In the genomic region with DNA sequence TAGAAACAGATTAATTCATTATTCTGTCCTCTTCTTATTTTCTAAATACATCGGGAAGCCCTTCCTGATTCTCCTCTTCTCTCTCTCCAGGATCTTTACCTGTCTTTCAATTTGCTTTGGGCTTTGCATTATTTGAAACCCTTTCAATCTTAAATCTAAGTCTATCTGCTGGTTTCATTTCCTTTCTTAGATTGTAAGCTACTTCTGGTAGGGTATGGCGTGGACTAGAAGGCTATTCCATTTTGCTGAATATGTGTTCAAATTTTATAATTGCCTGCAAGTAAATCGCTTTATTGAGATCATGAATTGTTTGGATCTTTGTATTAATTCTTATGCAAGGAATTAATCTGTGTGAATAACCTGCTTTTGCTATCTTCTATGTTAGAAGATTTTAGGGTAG, we compare ENCODE assay signal across 15 cellular contexts. TPM values are rescaled to one million over a fixed set of nuclear protein-coding genes. Genes with fewer than 3 reads are reported as not detected.
A peak's percentile ranks its signal among the peaks of the same experiment; 100 is the strongest.
DNase-seq lines count a peak whose midpoint lies in the region; ATAC-seq lines count a peak whose summit lies in the region.
"Had no signal": no experiment of that assay in that cellular context is flagged by ENCODE, and none has a peak within 500 bp of the region (broad histone marks: within the 10 kb centered on the region; RNA-seq: fewer than 3 reads in every experiment).

No MANE protein-coding gene starts in this region.

- H4K12ac ChIP-seq in trophoblast cell (ENCODE audit: low read depth, low read length) = no peak overlapping the region

- no peak overlapping the region for H2BK120ac ChIP-seq in trophoblast cell (ENCODE audit: insufficient read depth, low read length, poor library complexity)

- no peak overlapping the region for H3K4me3 ChIP-seq in trophoblast cell (ENCODE audit: low read depth, low read length)
- no peak overlapping the region for H3K4me3 ChIP-seq in H7 (ENCODE audit: insufficient read depth, low read depth, low read length)
- H3K4me3 ChIP-seq: A549, ascending aorta had no signal

- peaks cover 21% of the 10 kb centered on the region for H3K9me3 Mint-ChIP-seq in activated CD8-positive, alpha-beta memory T cell treated with anti-CD3 and anti-CD28 coated beads, Interleukin-2, amount 10 ng/mL, durations not matched to agents 7 days and 5 days (ENCODE audit: low read depth)

- H3K36me3 Mint-ChIP-seq in activated CD8-positive, alpha-beta memory T cell treated with anti-CD3 and anti-CD28 coated beads, Interleukin-2, amount 10 ng/mL, durations not matched to agents 7 days and 5 days = peaks cover 77% of the 10 kb centered on the region

- peaks cover 5 to 13% of the 10 kb centered on the region in 2 experiments for H3K4me1 ChIP-seq in trophoblast cell (ENCODE audit: control insufficient read depth in 1 of 2, insufficient read depth in 2 of 2, low read length in 2 of 2)

- H2BK12ac ChIP-seq in trophoblast cell (ENCODE audit: low read length) = no peak overlapping the region

- H3K4ac ChIP-seq in trophoblast cell (ENCODE audit: low read depth, low read length) = no peak overlapping the region

- no peak overlapping the region for H4K8ac ChIP-seq in trophoblast cell (ENCODE audit: low read depth, low read length)

- H3K27me3 Mint-ChIP-seq in activated CD8-positive, alpha-beta memory T cell treated with anti-CD3 and anti-CD28 coated beads, Interleukin-2, amount 10 ng/mL, durations not matched to agents 7 days and 5 days = no peaks in the 10 kb centered on the region
- H3K27me3 Mint-ChIP-seq: type B pancreatic cell had no signal

- H2AFZ ChIP-seq in trophoblast cell (ENCODE audit: insufficient read depth, low read length, poor library complexity) = no peak overlapping the region

- H4K91ac ChIP-seq in trophoblast cell (ENCODE audit: low read depth, low read length) = no peak overlapping the region

- no peak for DNase-seq in activated CD8-positive, alpha-beta memory T cell treated with anti-CD3 and anti-CD28 coated beads, Interleukin-2, amount 10 ng/mL, durations not matched to agents 7 days and 5 days
- no peak for DNase-seq in activated CD8-positive, alpha-beta memory T cell treated with anti-CD3 and anti-CD28 coated beads, Interleukin-2, amount 50 U/mL, for 4 hours
- no peak for DNase-seq in trophoblast cell
- no peak for DNase-seq in H7
- no peak for DNase-seq in kidney tubule cell (ENCODE audit: low spot score)
- no peak for DNase-seq in NCI-H2107 treated with DMSO at 0.1 percent for 48 hours (lab: John Stamatoyannopoulos, UW; ENCODE audit: unreplicated experiment)
- DNase-seq: DMS 273 treated with DMSO at 0.1 percent for 48 hours, endodermal cell, left cardiac atrium had no signal

- H3K27ac ChIP-seq in trophoblast cell (ENCODE audit: low read depth, low read length) = peak overlapping the region; percentile 34
- H3K27ac ChIP-seq: A549, ascending aorta had no signal

- no peak overlapping the region for H3K9ac ChIP-seq in trophoblast cell (ENCODE audit: low read length)

- H3K9me3 ChIP-seq in trophoblast cell (ENCODE audit: insufficient read depth, low read depth, low read length) = no peaks in the 10 kb centered on the region
- H3K9me3 ChIP-seq: ascending aorta had no signal

- peak overlapping the region; percentile 16 for H3K27ac Mint-ChIP-seq in activated CD8-positive, alpha-beta memory T cell treated with anti-CD3 and anti-CD28 coated beads, Interleukin-2, amount 10 ng/mL, durations not matched to agents 7 days and 5 days
- H3K27ac Mint-ChIP-seq: endodermal cell, type B pancreatic cell had no signal

- peaks cover 11% of the 10 kb centered on the region for H3K79me2 ChIP-seq in trophoblast cell (ENCODE audit: control insufficient read depth, insufficient read depth, low read length, poor library complexity)

- H3K18ac ChIP-seq in trophoblast cell (ENCODE audit: low read length) = no peak overlapping the region

- H3K4me3 Mint-ChIP-seq in activated CD8-positive, alpha-beta memory T cell treated with anti-CD3 and anti-CD28 coated beads, Interleukin-2, amount 10 ng/mL, durations not matched to agents 7 days and 5 days = no peak overlapping the region
- H3K4me3 Mint-ChIP-seq: endodermal cell, neural crest cell, type B pancreatic cell had no signal

- ATAC-seq in activated CD8-positive, alpha-beta memory T cell treated with anti-CD3 and anti-CD28 coated beads, Interleukin-2, amount 10 ng/mL, durations not matched to agents 7 days and 5 days = no peak
- peak; percentile 34 for ATAC-seq in GM21526 (IDR thresholded peaks at IDR 0.05; ENCODE audit: low FRiP score, unreplicated experiment)
- ATAC-seq in HG03457 (IDR thresholded peaks at IDR 0.05; ENCODE audit: unreplicated experiment) = peak; percentile 0
- ATAC-seq: A549 had no signal

- H2AK5ac ChIP-seq in trophoblast cell (ENCODE audit: low read length) = no peak overlapping the region

- no CpG with 5 or more reads among the region's 3 CpGs for WGBS in trophoblast cell (ENCODE audit: extremely low coverage, insufficient coverage, insufficient read length)

- H3K36me3 ChIP-seq in trophoblast cell (ENCODE audit: control insufficient read depth in 1 of 2, insufficient read depth in 2 of 2, low read length in 2 of 2) (no peaks in the 10 kb centered on the region), H7 (replicated peaks; ENCODE audit: control insufficient read depth, insufficient read depth, low read length) (0 out of 2 replicates have a peak, but pooled peaks cover 1% of the 10 kb centered on the region)
- H3K36me3 ChIP-seq: ascending aorta had no signal

- H3K27me3 ChIP-seq in trophoblast cell (ENCODE audit: insufficient read depth, low read length) (no peaks in the 10 kb centered on the region), H7 (ENCODE audit: control insufficient read depth, insufficient read depth, low read length) (no peaks in the 10 kb centered on the region)
- H3K27me3 ChIP-seq: ascending aorta had no signal

- peaks cover 5% of the 10 kb centered on the region for H3K79me1 ChIP-seq in trophoblast cell (ENCODE audit: low read length)

- H2BK5ac ChIP-seq in trophoblast cell (ENCODE audit: low read depth, low read length, poor library complexity) = no peak overlapping the region

- no peak overlapping the region for H3K14ac ChIP-seq in trophoblast cell (ENCODE audit: low read length)

- CTCF ChIA-PET in activated CD8-positive, alpha-beta memory T cell treated with anti-CD3 and anti-CD28 coated beads, Interleukin-2, amount 10 ng/mL, durations not matched to agents 7 days and 5 days (lab: Charles Lee) = no interaction called here

- H3K4me2 ChIP-seq in trophoblast cell (ENCODE audit: low read length) = no peak overlapping the region
- H3K4me2 ChIP-seq: A549 had no signal

- peaks cover 44% of the 10 kb centered on the region for H3K4me1 Mint-ChIP-seq in activated CD8-positive, alpha-beta memory T cell treated with anti-CD3 and anti-CD28 coated beads, Interleukin-2, amount 10 ng/mL, durations not matched to agents 7 days and 5 days

- no peak overlapping the region for H3K23ac ChIP-seq in trophoblast cell (ENCODE audit: low read length)

RNA-seq across cellular contexts. Expression of gene STAM, which starts 11.1 kb away (rescaled TPM):
- total RNA-seq in activated CD8-positive, alpha-beta memory T cell treated with anti-CD3 and anti-CD28 coated beads, Interleukin-2, amount 10 ng/mL, durations not matched to agents 7 days and 5 days = 10 to 100 TPM; 27.4 to 47.2 TPM
- 27.8 and 28.9 TPM in 2 replicates for polyA plus RNA-seq in trophoblast cell (2013)
- total RNA-seq in H7 (2014; rRNA removed; shearing (Covaris generic)) = 21.6 and 25.4 TPM in 2 replicates

RNA-seq across cellular contexts. Expression of gene HACD1, which starts 37.8 kb away (rescaled TPM):
- total RNA-seq in activated CD8-positive, alpha-beta memory T cell treated with anti-CD3 and anti-CD28 coated beads, Interleukin-2, amount 10 ng/mL, durations not matched to agents 7 days and 5 days = 1 to 10 TPM in 1 of 2 experiments, under 1 TPM in 1; 0.93 to 6.6 TPM
- 21.9 and 27.2 TPM in 2 replicates for polyA plus RNA-seq in trophoblast cell (2013)
- total RNA-seq in H7 (2014; rRNA removed; shearing (Covaris generic)) = 12.2 and 22.4 TPM in 2 replicates
